Comparison of ENCODE assay signal across 8 cellular contexts in the genomic region with DNA sequence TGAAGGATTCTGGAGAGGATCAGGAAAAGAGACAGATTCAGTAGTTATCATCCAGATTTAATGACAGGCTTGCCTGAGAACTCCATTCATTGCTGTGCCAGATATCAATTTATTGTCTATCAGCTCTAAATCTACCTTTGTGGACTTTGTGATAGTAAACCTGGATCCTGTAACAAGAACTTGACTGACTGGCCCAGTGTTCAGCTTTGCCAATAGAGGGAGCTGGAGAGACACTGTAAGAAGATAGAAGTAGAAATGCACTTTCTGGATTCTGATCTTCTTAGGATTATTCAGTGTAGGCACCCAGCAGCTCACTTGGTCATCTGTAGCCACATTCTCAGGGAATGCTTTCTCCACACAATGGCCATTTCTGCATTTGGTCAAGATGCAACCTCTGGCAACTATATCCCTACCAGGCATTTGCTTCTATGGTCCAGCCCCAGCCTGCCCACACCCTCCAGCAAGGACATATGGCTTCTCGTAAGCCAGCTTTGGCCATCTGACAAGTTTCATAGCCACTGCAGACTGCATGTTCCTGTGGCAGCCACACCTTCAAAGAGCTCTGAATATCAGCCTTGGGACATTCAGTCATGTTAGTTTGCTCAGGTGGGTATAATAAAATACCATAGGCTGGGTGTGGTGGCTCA. TPM values are rescaled to one million over a fixed set of nuclear protein-coding genes. Genes with fewer than 3 reads are reported as not detected.
A peak's percentile ranks its signal among the peaks of the same experiment; 100 is the strongest.
DNase-seq lines count a peak whose midpoint lies in the region; ATAC-seq and TF ChIP-seq lines count a peak whose summit lies in the region.

No MANE protein-coding gene starts in this region.

- ATAC-seq in GM18505 (IDR thresholded peaks at IDR 0.05; ENCODE audit: unreplicated experiment) (peak; percentile 78), HG02885 (IDR thresholded peaks at IDR 0.05; ENCODE audit: poor library complexity, unreplicated experiment) (peak; percentile 86), esophagus mucosa (peak; percentile 71)

- H3K9me3 Mint-ChIP-seq in activated CD4-positive, alpha-beta T cell treated with anti-CD3 and anti-CD28 coated beads, Interleukin-2, amount 10 ng/mL, durations not matched to agents 24 days and 14 days: no peaks in the 10 kb centered on the region
- H3K9me3 Mint-ChIP-seq in nephron progenitor cell: no peaks in the 10 kb centered on the region

- H3K4me3 ChIP-seq in AG10803 (ENCODE audit: low read length): no peak overlapping the region

- DNase-seq in AG10803 (ENCODE audit: low read depth) (peak; percentile 76), NCI-H2107 treated with DMSO at 0.1 percent for 48 hours (lab: John Stamatoyannopoulos, UW; ENCODE audit: unreplicated experiment) (peak; percentile 71), nephron progenitor cell (no peak), NCI-H226 (no peak)
- peak; percentile 81 for DNase-seq in activated CD4-positive, alpha-beta T cell treated with anti-CD3 and anti-CD28 coated beads, Interleukin-2, amount 10 ng/mL, durations not matched to agents 24 days and 14 days

- H3K27me3 Mint-ChIP-seq in activated CD4-positive, alpha-beta T cell treated with anti-CD3 and anti-CD28 coated beads, Interleukin-2, amount 10 ng/mL, durations not matched to agents 24 days and 14 days: no peaks in the 10 kb centered on the region
- peaks cover 50% of the 10 kb centered on the region for H3K27me3 Mint-ChIP-seq in nephron progenitor cell (ENCODE audit: low read depth, poor library complexity)

- no peak overlapping the region for H3K4me3 Mint-ChIP-seq in activated CD4-positive, alpha-beta T cell treated with anti-CD3 and anti-CD28 coated beads, Interleukin-2, amount 10 ng/mL, durations not matched to agents 24 days and 14 days
- no peak overlapping the region for H3K4me3 Mint-ChIP-seq in nephron progenitor cell

- peak; percentile 97 for TF ChIP-seq CTCF in AG10803 (conservative IDR thresholded peaks at IDR 0.05; ENCODE audit: low read length)
- peak; percentile 72 for TF ChIP-seq CTCF in nephron progenitor cell (IDR thresholded peaks at IDR 0.05)

- intact Hi-C loops in activated CD4-positive, alpha-beta T cell treated with anti-CD3 and anti-CD28 coated beads, Interleukin-2, amount 10 ng/mL, durations not matched to agents 24 days and 14 days (cut with micrococcal nuclease): loop anchor here (1.0 kb wide), 3 partner anchors 12 to 32 kb away; no protein-coding TSS in a partner anchor

- no peak overlapping the region for H3K27ac Mint-ChIP-seq in activated CD4-positive, alpha-beta T cell treated with anti-CD3 and anti-CD28 coated beads, Interleukin-2, amount 10 ng/mL, durations not matched to agents 24 days and 14 days
- no peak overlapping the region for H3K27ac Mint-ChIP-seq in nephron progenitor cell

- no peak for TF ChIP-seq POLR2A in GM18505 (IDR thresholded peaks at IDR 0.05; ENCODE audit: borderline replicate concordance, extremely low read depth, insufficient read depth, insufficient read length)

- H3K36me3 Mint-ChIP-seq in activated CD4-positive, alpha-beta T cell treated with anti-CD3 and anti-CD28 coated beads, Interleukin-2, amount 10 ng/mL, durations not matched to agents 24 days and 14 days (ENCODE audit: low read depth): peaks cover 11% of the 10 kb centered on the region
- H3K36me3 Mint-ChIP-seq in nephron progenitor cell (ENCODE audit: low read depth): no peaks in the 10 kb centered on the region

- peaks cover 16% of the 10 kb centered on the region for H3K4me1 Mint-ChIP-seq in activated CD4-positive, alpha-beta T cell treated with anti-CD3 and anti-CD28 coated beads, Interleukin-2, amount 10 ng/mL, durations not matched to agents 24 days and 14 days
- peaks cover 4% of the 10 kb centered on the region for H3K4me1 Mint-ChIP-seq in nephron progenitor cell

RNA-seq across cellular contexts. Expression of a gene that starts 6.1 kb away (rescaled TPM):
- total RNA-seq in activated CD4-positive, alpha-beta T cell treated with anti-CD3 and anti-CD28 coated beads, Interleukin-2, amount 10 ng/mL, durations not matched to agents 24 days and 14 days: 22.0 and 25.5 TPM in 2 replicates
- total RNA-seq in esophagus mucosa: 44.0 TPM

RNA-seq across cellular contexts. Expression of a gene that starts 14.6 kb away (rescaled TPM):
- total RNA-seq in activated CD4-positive, alpha-beta T cell treated with anti-CD3 and anti-CD28 coated beads, Interleukin-2, amount 10 ng/mL, durations not matched to agents 24 days and 14 days: 16.8 and 25.0 TPM in 2 replicates
- total RNA-seq in esophagus mucosa: 2.0 TPM

RNA-seq across cellular contexts. Expression of a gene that starts 56.0 kb away (rescaled TPM):
- total RNA-seq in activated CD4-positive, alpha-beta T cell treated with anti-CD3 and anti-CD28 coated beads, Interleukin-2, amount 10 ng/mL, durations not matched to agents 24 days and 14 days: not detected in 2 replicates
- total RNA-seq in esophagus mucosa: 0.36 TPM

Comparison
In these comparisons a context has a peak if more than half of its experiments do, and no peak if none do; other contexts are left out.
1. DNase-seq: peak in AG10803 (single experiment), NCI-H2107 treated with DMSO at 0.1 percent for 48 hours (single experiment) and activated CD4-positive, alpha-beta T cell treated with anti-CD3 and anti-CD28 coated beads, Interleukin-2, amount 10 ng/mL, durations not matched to agents 24 days and 14 days (single experiment); none in nephron progenitor cell (single experiment) and NCI-H226 (single experiment).
2. Peak in every context shown above with its lines, with median percentiles within 50 percentile points of each other: ATAC-seq.